In the genomic region with DNA sequence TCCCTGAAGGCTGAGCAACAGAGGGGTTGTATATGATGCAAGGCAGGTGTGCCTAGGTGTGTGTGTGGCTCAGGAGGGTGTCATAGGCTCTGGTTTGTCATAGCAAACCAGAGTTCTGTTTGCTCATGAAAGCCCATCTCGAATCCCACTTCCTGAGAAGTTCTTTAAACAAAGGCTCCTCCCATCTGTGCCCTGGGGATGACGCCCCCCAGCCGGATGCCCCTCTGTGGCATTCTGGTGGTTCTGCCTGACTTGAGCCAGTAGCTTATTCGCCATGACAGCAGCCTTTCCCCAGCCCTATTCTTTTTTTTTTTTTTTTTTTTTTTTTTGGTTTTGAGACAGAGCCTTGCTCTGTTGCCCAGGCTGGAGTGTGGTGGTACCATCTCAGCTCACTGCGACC, we compare ENCODE assay signal across 22 cellular contexts.
"Had no signal": no experiment of that assay in that cellular context is flagged by ENCODE, and none has a peak within 500 bp of the region (broad histone marks: within the 10 kb centered on the region; RNA-seq: fewer than 3 reads in every experiment).

No MANE protein-coding gene starts in this region.

- H3K4me3 ChIP-seq: gastroesophageal sphincter, hepatocyte, left ventricle myocardium inferior, lung, psoas muscle, stomach, thoracic aorta had no signal

- H3K27me3 ChIP-seq: gastroesophageal sphincter, hepatocyte, neutrophil, stomach had no signal

- H3K9me3 Mint-ChIP-seq: nephron, type B pancreatic cell had no signal

- H2AFZ ChIP-seq: hepatocyte had no signal

- H3K79me2 ChIP-seq: hepatocyte had no signal

- H3K27me3 Mint-ChIP-seq: type B pancreatic cell had no signal

- H3K36me3 ChIP-seq: neutrophil had no signal

- H3K4me3 Mint-ChIP-seq: nephron, type B pancreatic cell had no signal

- H3K27ac Mint-ChIP-seq: nephron, type B pancreatic cell had no signal

- DNase-seq: effector memory CD4-positive, alpha-beta T cell; head of caudate nucleus; kidney; left cardiac atrium; left ventricle myocardium inferior; mesenchymal stem cell; midbrain; psoas muscle; stimulated activated CD4-positive, alpha-beta T cell treated with anti-CD3 and anti-CD28 coated beads, Interleukin-2, amount 100 ng/mL, for 24 hours; stimulated activated CD4-positive, alpha-beta T cell treated with anti-CD3 and anti-CD28 coated beads, Interleukin-4, amount 100 ng/mL, for 4 hours; stimulated activated naive CD4-positive, alpha-beta T cell; stomach; substantia nigra had no signal

- H3K27ac ChIP-seq: gastroesophageal sphincter, hepatocyte, left ventricle myocardium inferior, neutrophil, psoas muscle, stomach, thoracic aorta had no signal

- ATAC-seq: esophagus mucosa, gastroesophageal sphincter, left cardiac atrium, psoas muscle, sciatic nerve had no signal

- H3K9me3 ChIP-seq: gastroesophageal sphincter, left ventricle myocardium inferior, neutrophil, psoas muscle, stomach, thoracic aorta had no signal

- H3K4me1 ChIP-seq: psoas muscle had no signal

- H3K4me2 ChIP-seq: hepatocyte had no signal
